1 cellular context compared by ENCODE assay signal in genomic region chr20:2386516-2387179, GRCh38.
TF ChIP-seq lines count a peak whose summit lies in the region.

No MANE protein-coding gene starts in this region.

TF ChIP-seq in IMR-90, 13 proteins besides CTCF, POLR2A, EP300 and RAD21 (continued from another document):
- TF ChIP-seq ELK1 (IDR thresholded peaks at IDR 0.05; ENCODE audit: borderline replicate concordance, low read depth, low read length) (no peak), MAFK (IDR thresholded peaks at IDR 0.05; ENCODE audit: low read depth, low read length) (no peak), USF2 (IDR thresholded peaks at IDR 0.05; ENCODE audit: low read depth, low read length) (no peak), NFE2L2 (IDR thresholded peaks at IDR 0.05; ENCODE audit: low read depth, low read length) (no peak), SMC3 (IDR thresholded peaks at IDR 0.05; ENCODE audit: low read depth, low read length) (no peak), BHLHE40 (IDR thresholded peaks at IDR 0.05; ENCODE audit: low read depth, low read length) (no peak), FOS (IDR thresholded peaks at IDR 0.05; ENCODE audit: low read depth, low read length) (no peak), MAZ (IDR thresholded peaks at IDR 0.05; ENCODE audit: borderline replicate concordance, low read depth, low read length) (no peak)
